3 cellular contexts compared by ENCODE assay signal in the genomic region with DNA sequence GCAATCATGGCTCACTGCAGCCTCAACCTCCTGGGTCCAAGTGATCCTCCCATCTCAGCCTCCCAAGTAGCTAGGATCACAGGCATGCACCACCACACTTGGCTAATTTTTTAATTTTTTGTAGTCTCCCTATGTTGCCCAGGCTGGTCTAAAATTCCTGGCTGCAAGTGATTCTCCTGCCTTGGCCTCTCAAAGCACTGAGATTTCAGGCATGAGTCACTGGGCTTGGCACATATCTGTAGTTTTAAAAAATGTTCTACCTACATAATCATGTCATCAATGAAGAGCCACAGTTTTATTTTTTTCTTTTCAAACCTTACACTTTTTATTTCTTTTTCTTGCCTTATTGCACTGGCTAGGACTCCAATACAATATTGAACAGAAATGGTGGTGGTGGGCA.
TF ChIP-seq lines count a peak whose summit lies in the region.

No MANE protein-coding gene starts in this region.

TF ChIP-seq in A549, 52 proteins besides CTCF, POLR2A, EP300 and RAD21:
- TF ChIP-seq CBX2 (IDR thresholded peaks at IDR 0.05; ENCODE audit: borderline replicate concordance, low read depth) (no peak), CEBPB (IDR thresholded peaks at IDR 0.05) (no peak), E2F6 (IDR thresholded peaks at IDR 0.05; ENCODE audit: borderline replicate concordance, low read depth) (no peak), FOSB (CRISPR knock-in tag; IDR thresholded peaks at IDR 0.05) (no peak), ZSCAN20 (CRISPR knock-in tag; IDR thresholded peaks at IDR 0.05) (no peak), BCL3 (IDR thresholded peaks at IDR 0.05) (no peak), HES2 (IDR thresholded peaks at IDR 0.05) (no peak), TFCP2L1 (CRISPR knock-in tag; IDR thresholded peaks at IDR 0.05) (no peak), CHD2 (IDR thresholded peaks at IDR 0.05; ENCODE audit: low read length, partially characterized antibody) (no peak), KDM1A (IDR thresholded peaks at IDR 0.05; ENCODE audit: low read depth) (no peak), JUN (IDR thresholded peaks at IDR 0.05) (no peak), CBX8 (IDR thresholded peaks at IDR 0.05) (no peak)
- TF ChIP-seq, protein P1, sequence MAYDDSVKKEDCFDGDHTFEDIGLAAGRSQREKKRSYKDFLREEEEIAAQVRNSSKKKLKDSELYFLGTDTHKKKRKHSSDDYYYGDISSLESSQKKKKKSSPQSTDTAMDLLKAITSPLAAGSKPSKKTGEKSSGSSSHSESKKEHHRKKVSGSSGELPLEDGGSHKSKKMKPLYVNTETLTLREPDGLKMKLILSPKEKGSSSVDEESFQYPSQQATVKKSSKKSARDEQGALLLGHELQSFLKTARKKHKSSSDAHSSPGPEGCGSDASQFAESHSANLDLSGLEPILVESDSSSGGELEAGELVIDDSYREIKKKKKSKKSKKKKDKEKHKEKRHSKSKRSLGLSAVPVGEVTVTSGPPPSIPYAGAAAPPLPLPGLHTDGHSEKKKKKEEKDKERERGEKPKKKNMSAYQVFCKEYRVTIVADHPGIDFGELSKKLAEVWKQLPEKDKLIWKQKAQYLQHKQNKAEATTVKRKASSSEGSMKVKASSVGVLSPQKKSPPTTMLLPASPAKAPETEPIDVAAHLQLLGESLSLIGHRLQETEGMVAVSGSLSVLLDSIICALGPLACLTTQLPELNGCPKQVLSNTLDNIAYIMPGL (CRISPR knock-in tag; IDR thresholded peaks at IDR 0.05; ENCODE audit: borderline replicate concordance), result no peak
- TF ChIP-seq, protein P2, sequence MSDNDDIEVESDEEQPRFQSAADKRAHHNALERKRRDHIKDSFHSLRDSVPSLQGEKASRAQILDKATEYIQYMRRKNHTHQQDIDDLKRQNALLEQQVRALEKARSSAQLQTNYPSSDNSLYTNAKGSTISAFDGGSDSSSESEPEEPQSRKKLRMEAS (IDR thresholded peaks at IDR 0.05), result no peak

TF ChIP-seq in K562, 482 proteins besides CTCF, POLR2A, EP300 and RAD21:
- TF ChIP-seq ZKSCAN1 (IDR thresholded peaks at IDR 0.05; ENCODE audit: low read depth, low read length), result no peak
- peak; percentile 51 for TF ChIP-seq RBM25 (IDR thresholded peaks at IDR 0.05; ENCODE audit: low read depth, low read length, severe bottlenecking)
TF ChIP-seq in K562: peak in this region for 1.

TF ChIP-seq in SK-N-SH, 30 proteins besides CTCF, POLR2A, EP300 and RAD21:
- TF ChIP-seq TCF12 (IDR thresholded peaks at IDR 0.05) (no peak), FOXJ3 (CRISPR knock-in tag; IDR thresholded peaks at IDR 0.05) (no peak), SIN3A (IDR thresholded peaks at IDR 0.05; ENCODE audit: borderline replicate concordance, low read depth, low read length) (no peak), RFX5 (IDR thresholded peaks at IDR 0.05; ENCODE audit: low read length) (no peak), IRF3 (IDR thresholded peaks at IDR 0.05; ENCODE audit: low read depth, low read length) (no peak), EZH2phosphoT487 (IDR thresholded peaks at IDR 0.05; ENCODE audit: borderline replicate concordance, low read depth) (no peak), REST (IDR thresholded peaks at IDR 0.05; ENCODE audit: low read depth, low read length) (no peak), FOXM1 (IDR thresholded peaks at IDR 0.05; ENCODE audit: low read depth) (no peak), GABPA (IDR thresholded peaks at IDR 0.05; ENCODE audit: low read depth) (no peak)
